Comparison of ENCODE assay signal across 27 cellular contexts in the genomic region with DNA sequence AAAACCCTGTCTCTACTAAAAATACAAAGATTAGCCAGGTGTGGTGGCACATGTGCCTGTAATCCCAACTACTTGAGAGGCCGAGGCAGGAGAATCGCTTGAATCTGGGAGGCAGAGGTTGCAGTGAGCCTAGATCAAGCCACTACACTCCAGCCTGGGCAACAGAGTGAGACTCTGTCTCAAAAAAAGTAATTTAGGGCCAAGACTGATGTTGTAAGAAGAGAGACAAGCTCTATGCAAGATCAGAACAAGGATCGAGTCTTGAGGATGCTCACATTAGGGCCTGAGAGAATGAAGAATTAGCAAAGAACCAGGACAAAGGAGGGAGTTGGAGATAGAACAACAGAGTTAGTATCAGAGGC. TPM values are rescaled to one million over a fixed set of nuclear protein-coding genes. Genes with fewer than 3 reads are reported as not detected.
DNase-seq lines count a peak whose midpoint lies in the region; ATAC-seq and TF ChIP-seq lines count a peak whose summit lies in the region.
"Had no signal": no experiment of that assay in that cellular context is flagged by ENCODE, and none has a peak within 500 bp of the region (broad histone marks: within the 10 kb centered on the region; RNA-seq: fewer than 3 reads in every experiment).

No MANE protein-coding gene starts in this region.

- no peak overlapping the region for H2AK5ac ChIP-seq in IMR-90 (ENCODE audit: low read depth, low read length)

- H2BK120ac ChIP-seq in IMR-90 (ENCODE audit: low read depth, low read length), result no peak overlapping the region

- no peak overlapping the region for H4K91ac ChIP-seq in IMR-90 (ENCODE audit: insufficient read depth, low read depth, low read length)

- H3K27ac ChIP-seq in IMR-90 (ENCODE audit: insufficient read depth, low read length) (no peak overlapping the region), endodermal cell (ENCODE audit: low read depth, low read length) (no peak overlapping the region), upper lobe of left lung (peak overlapping the region; percentile 68 to 82 (median 76)), GM23248 (no peak overlapping the region)
- H3K27ac ChIP-seq: right atrium auricular region, WERI-Rb-1 had no signal

- intact Hi-C loops in IMR-90 (cut with micrococcal nuclease), result no loop called here

- H3K56ac ChIP-seq in IMR-90 (ENCODE audit: extremely low read depth, insufficient read depth, low read length), result no peak overlapping the region

- CTCF ChIA-PET in IMR-90 (lab: Yijun Ruan, JAX), result interaction anchor here (1.2 kb wide), 1 partner anchor 10 kb away, joined by 3 read pairs; no protein-coding TSS in a partner anchor

- H3F3A ChIP-seq in GM23248 (ENCODE audit: insufficient read depth), result peaks cover 10% of the 10 kb centered on the region; the same call in 1 of the 2 replicates

- no peak for TF ChIP-seq RAD21 in IMR-90 (IDR thresholded peaks at IDR 0.05; ENCODE audit: low read length)

- no peak overlapping the region for H3K14ac ChIP-seq in IMR-90 (replicated peaks; ENCODE audit: low read depth, low read length)

- H3K23ac ChIP-seq in IMR-90 (ENCODE audit: low read depth, low read length), result no peak overlapping the region

- ATAC-seq in IMR-90 (ENCODE audit: low read depth), result no peak
- no peak for ATAC-seq in upper lobe of left lung (ENCODE audit: low FRiP score in 2 of 2)
- ATAC-seq: activated T-cell treated with anti-CD3 and anti-CD28 coated beads, Interleukin-2, amount 50 U/mL, for 72 hours; naive thymus-derived CD4-positive, alpha-beta T cell had no signal

- no peak for TF ChIP-seq POLR2A in IMR-90 (IDR thresholded peaks at IDR 0.05; ENCODE audit: low read depth, low read length)
- TF ChIP-seq POLR2A in upper lobe of left lung (IDR thresholded peaks at IDR 0.05), result no peak

- POLR2A ChIA-PET in IMR-90 (lab: Charles Lee; ENCODE audit: unreplicated experiment), result no interaction called here

- H3K4me3 ChIP-seq in IMR-90 (ENCODE audit: insufficient read depth, low read depth, low read length) (no peak overlapping the region), endodermal cell (ENCODE audit: low read length) (no peak overlapping the region), mucosa of stomach (ENCODE audit: low read length) (no peak overlapping the region), upper lobe of left lung (no peak overlapping the region), GM23248 (no peak overlapping the region)
- H3K4me3 ChIP-seq: right atrium auricular region had no signal

- no peaks in the 10 kb centered on the region for H3K79me1 ChIP-seq in IMR-90 (ENCODE audit: low read depth in 1 of 2, low read length in 2 of 2)

- no peak overlapping the region for H2AK9ac ChIP-seq in IMR-90 (replicated peaks; ENCODE audit: low read depth, low read length, poor library complexity)

- H3K27me3 Mint-ChIP-seq in endodermal cell (ENCODE audit: insufficient read depth), result no peaks in the 10 kb centered on the region
- H3K27me3 Mint-ChIP-seq: activated naive CD4-positive, alpha-beta T cell treated with anti-CD3 and anti-CD28 coated beads, Interleukin-2, amount 10 ng/mL, durations not matched to agents 7 days and 5 days had no signal

- no peaks in the 10 kb centered on the region for H3K9me1 ChIP-seq in IMR-90 (ENCODE audit: insufficient read depth, low read length)

- BruUV-seq in IMR-90 (replicated peaks; lab: Mats Ljungman, UMichigan), result no TSS peak

- no peak overlapping the region for H3K4ac ChIP-seq in IMR-90 (ENCODE audit: low read depth, low read length)

- TF ChIP-seq CTCF in IMR-90 (conservative IDR thresholded peaks at IDR 0.05; ENCODE audit: low read depth, low read length) (no peak), endodermal cell (conservative IDR thresholded peaks at IDR 0.05) (no peak), upper lobe of left lung (IDR thresholded peaks at IDR 0.05) (no peak)

- H3K4me1 ChIP-seq in IMR-90 (ENCODE audit: control insufficient read depth, insufficient read depth, low read length) (no peaks in the 10 kb centered on the region), endodermal cell (ENCODE audit: control insufficient read depth, insufficient read depth, low read length) (no peaks in the 10 kb centered on the region), mucosa of stomach (ENCODE audit: control insufficient read depth, insufficient read depth, low read length) (peaks cover 62% of the 10 kb centered on the region), upper lobe of left lung (peaks cover 0 to 16% (median 3%) of the 10 kb centered on the region in 4 donors), GM23248 (ENCODE audit: insufficient read depth) (peaks cover 4% of the 10 kb centered on the region; the same call in 1 of the 2 replicates)
- H3K4me1 ChIP-seq: right atrium auricular region had no signal

- H3K9ac ChIP-seq in IMR-90 (ENCODE audit: low read depth, low read length), result no peak overlapping the region
- peak overlapping the region; percentile 17 for H3K9ac ChIP-seq in endodermal cell (ENCODE audit: extremely low read depth, low read length, poor library complexity, severe bottlenecking)
- H3K9ac ChIP-seq in mucosa of stomach (ENCODE audit: low read length), result peak overlapping the region; percentile 87
- H3K9ac ChIP-seq in GM23248, result no peak overlapping the region

- no peak overlapping the region for H3K18ac ChIP-seq in IMR-90 (ENCODE audit: low read depth, low read length)

- no peaks in the 10 kb centered on the region for H3K9me2 ChIP-seq in GM23248 (ENCODE audit: insufficient read depth)

- no peak overlapping the region for H2BK20ac ChIP-seq in IMR-90 (ENCODE audit: low read depth, low read length)

- 0 out of 3 replicates have a peak overlapping the region, but pooled peaks have one; percentile 33 for H2BK15ac ChIP-seq in IMR-90 (ENCODE audit: low read depth, low read length)

- H3K36me3 ChIP-seq in IMR-90 (ENCODE audit: control insufficient read depth, insufficient read depth, low read length) (no peaks in the 10 kb centered on the region), endodermal cell (ENCODE audit: control insufficient read depth, insufficient read depth, low read length) (no peaks in the 10 kb centered on the region), mucosa of stomach (ENCODE audit: control insufficient read depth, insufficient read depth, low read length) (no peaks in the 10 kb centered on the region), upper lobe of left lung (no peaks in the 10 kb centered on the region), GM23248 (ENCODE audit: low read depth) (no peaks in the 10 kb centered on the region)
- H3K36me3 ChIP-seq: right atrium auricular region, WERI-Rb-1 had no signal

- no peaks in the 10 kb centered on the region for H3K79me2 ChIP-seq in GM23248 (ENCODE audit: insufficient read depth)

- H3K27ac Mint-ChIP-seq in endodermal cell, result peak overlapping the region; percentile 82
- H3K27ac Mint-ChIP-seq: activated CD4-positive, alpha-beta T cell treated with anti-CD3 and anti-CD28 coated beads, Interleukin-2, amount 10 ng/mL, durations not matched to agents 7 days and 5 days; activated naive CD4-positive, alpha-beta T cell treated with anti-CD3 and anti-CD28 coated beads, Interleukin-2, amount 10 ng/mL, durations not matched to agents 7 days and 5 days; activated T-cell treated with anti-CD3 and anti-CD28 coated beads, Interleukin-2, amount 50 U/mL, for 72 hours; memory B cell; naive thymus-derived CD4-positive, alpha-beta T cell had no signal

- H3K9me3 ChIP-seq in IMR-90 (ENCODE audit: control insufficient read depth, insufficient read depth, low read length) (no peaks in the 10 kb centered on the region), endodermal cell (ENCODE audit: control insufficient read depth, low read length) (no peaks in the 10 kb centered on the region), mucosa of stomach (ENCODE audit: control insufficient read depth, low read length) (no peaks in the 10 kb centered on the region), upper lobe of left lung (no peaks in the 10 kb centered on the region), GM23248 (ENCODE audit: low read depth) (no peaks in the 10 kb centered on the region)
- H3K9me3 ChIP-seq: right atrium auricular region had no signal

- H4K20me1 ChIP-seq in IMR-90 (ENCODE audit: insufficient read depth, low read length), result no peaks in the 10 kb centered on the region; the same call in 1 of the 2 replicates
- H4K20me1 ChIP-seq in GM23248 (ENCODE audit: insufficient read depth), result no peaks in the 10 kb centered on the region

- H3K4me2 ChIP-seq in IMR-90 (ENCODE audit: low read depth, low read length) (no peak overlapping the region), GM23248 (ENCODE audit: unreplicated experiment) (no peak overlapping the region)

- H4K5ac ChIP-seq in IMR-90 (ENCODE audit: low read depth, low read length), result no peak overlapping the region

- no peak overlapping the region for H3K4me3 Mint-ChIP-seq in endodermal cell
- H3K4me3 Mint-ChIP-seq: activated CD4-positive, alpha-beta T cell treated with anti-CD3 and anti-CD28 coated beads, Interleukin-2, amount 10 ng/mL, durations not matched to agents 7 days and 5 days; activated naive CD4-positive, alpha-beta T cell treated with anti-CD3 and anti-CD28 coated beads, Interleukin-2, amount 10 ng/mL, durations not matched to agents 7 days and 5 days; activated T-cell treated with anti-CD3 and anti-CD28 coated beads, Interleukin-2, amount 50 U/mL, for 72 hours; memory B cell; naive thymus-derived CD4-positive, alpha-beta T cell had no signal

- DNase-seq in IMR-90 (no peak), endodermal cell (no peak), upper lobe of left lung (no peak), GM23248 (no peak), NCI-H774 (lab: John Stamatoyannopoulos, UW) (no peak), AG20443 (ENCODE audit: low spot score) (no peak), OCI-M2 (lab: John Stamatoyannopoulos, UW; ENCODE audit: unreplicated experiment) (no peak)
- DNase-seq: activated CD4-positive, alpha-beta T cell treated with anti-CD3 and anti-CD28 coated beads, Interleukin-2, amount 10 ng/mL, durations not matched to agents 7 days and 5 days; activated naive CD4-positive, alpha-beta T cell treated with anti-CD3 and anti-CD28 coated beads, Interleukin-2, amount 10 ng/mL, durations not matched to agents 7 days and 5 days; activated T-cell treated with anti-CD3 and anti-CD28 coated beads, Interleukin-2, amount 50 U/mL, for 72 hours; amygdala; cortex of kidney; DMS79 treated with DMSO at 0.1 percent for 48 hours; MV-4-11; naive thymus-derived CD4-positive, alpha-beta T cell; NCI-H2227 treated with DMSO at 0.1 percent for 48 hours; NCI-H69; Right ventricle myocardium superior; stimulated activated CD4-positive, alpha-beta T cell treated with anti-CD3 and anti-CD28 coated beads, Interleukin-4, amount 100 ng/mL, for 24 hours; stimulated activated naive CD4-positive, alpha-beta T cell; T-helper 9 cell; WERI-Rb-1 had no signal

- H2AFZ ChIP-seq in IMR-90 (replicated peaks; ENCODE audit: low read length, poor library complexity) (no peak overlapping the region), GM23248 (no peak overlapping the region)

- dilution Hi-C loops in IMR-90 (cut with HindIII; ENCODE audit: low sequenced_read_pairs, unreplicated experiment), result no loop called here

- no CpG with 5 or more reads among the region's 3 CpGs for WGBS in IMR-90 (ENCODE audit: extremely low coverage in 2 of 2, insufficient read length in 1 of 2), 2 experiments
- 94 to 97% methylated on average over 3 of the region's 3 CpGs for WGBS in endodermal cell (ENCODE audit: insufficient coverage in 1 of 2, insufficient read length in 1 of 2), 2 experiments
- 87 to 95% methylated on average over 3 of the region's 3 CpGs for WGBS in upper lobe of left lung, 2 donors
- 85 to 93% methylated on average over 3 of the region's 3 CpGs for WGBS in GM23248 (ENCODE audit: low coverage in 1 of 2, low lambda C conversion rate in 2 of 2, missing lambda C conversion rate in 2 of 2), 2 experiments

- in situ Hi-C loops in IMR-90 (cut with MboI; ENCODE audit: low sequenced_read_pairs) (no loop called here), GM23248 (cut with MboI) (no loop called here)

- no peaks in the 10 kb centered on the region for H3K36me3 Mint-ChIP-seq in endodermal cell (ENCODE audit: low read depth)
- H3K36me3 Mint-ChIP-seq: activated naive CD4-positive, alpha-beta T cell treated with anti-CD3 and anti-CD28 coated beads, Interleukin-2, amount 10 ng/mL, durations not matched to agents 7 days and 5 days; memory B cell; naive thymus-derived CD4-positive, alpha-beta T cell had no signal

- H3K27me3 ChIP-seq in IMR-90 (ENCODE audit: control insufficient read depth, insufficient read depth, low read length), result peaks cover 9% of the 10 kb centered on the region
- no peaks in the 10 kb centered on the region for H3K27me3 ChIP-seq in endodermal cell (ENCODE audit: control insufficient read depth, insufficient read depth, low read length, poor library complexity, severe bottlenecking)
- H3K27me3 ChIP-seq in mucosa of stomach (ENCODE audit: control insufficient read depth, insufficient read depth, low read length), result no peaks in the 10 kb centered on the region
- H3K27me3 ChIP-seq in upper lobe of left lung, result no peaks in the 10 kb centered on the region
- no peaks in the 10 kb centered on the region for H3K27me3 ChIP-seq in GM23248 (replicated peaks; ENCODE audit: insufficient read depth)
- H3K27me3 ChIP-seq: right atrium auricular region had no signal

- peaks cover 13% of the 10 kb centered on the region for H3K4me1 Mint-ChIP-seq in endodermal cell
- H3K4me1 Mint-ChIP-seq: activated CD4-positive, alpha-beta T cell treated with anti-CD3 and anti-CD28 coated beads, Interleukin-2, amount 10 ng/mL, durations not matched to agents 7 days and 5 days; activated naive CD4-positive, alpha-beta T cell treated with anti-CD3 and anti-CD28 coated beads, Interleukin-2, amount 10 ng/mL, durations not matched to agents 7 days and 5 days had no signal

- H4K8ac ChIP-seq in IMR-90 (ENCODE audit: low read depth in 2 of 2, low read length in 2 of 2), result no peak overlapping the region

- H2BK5ac ChIP-seq in IMR-90 (ENCODE audit: low read depth, low read length, poor library complexity, severe bottlenecking), result no peak overlapping the region

- no peak for TF ChIP-seq EP300 in upper lobe of left lung (IDR thresholded peaks at IDR 0.05)

- H3K9me3 Mint-ChIP-seq in endodermal cell, result no peaks in the 10 kb centered on the region
- H3K9me3 Mint-ChIP-seq: activated CD4-positive, alpha-beta T cell treated with anti-CD3 and anti-CD28 coated beads, Interleukin-2, amount 10 ng/mL, durations not matched to agents 7 days and 5 days; activated naive CD4-positive, alpha-beta T cell treated with anti-CD3 and anti-CD28 coated beads, Interleukin-2, amount 10 ng/mL, durations not matched to agents 7 days and 5 days; activated T-cell treated with anti-CD3 and anti-CD28 coated beads, Interleukin-2, amount 50 U/mL, for 72 hours; memory B cell; naive thymus-derived CD4-positive, alpha-beta T cell had no signal

RNA-seq across cellular contexts. Expression of a gene that starts 3.3 kb away (rescaled TPM):
- total RNA-seq in IMR-90 (2012; rRNA removed), result not detected in 2 replicates
- not detected in 2 replicates for polyA plus RNA-seq in IMR-90 (2012; rRNA removed)
- not detected in 2 replicates for polyA plus RNA-seq in IMR-90 (2012; cell fraction: cytosol; rRNA removed)
- polyA plus RNA-seq in IMR-90 (2012; cell fraction: nucleus; rRNA removed; ENCODE audit: low replicate concordance), result not detected in 2 replicates
- not detected for total RNA-seq in endodermal cell
- not detected for polyA plus RNA-seq in endodermal cell (2013, experiment 1 of 2)
- polyA plus RNA-seq in endodermal cell (2013, experiment 2 of 2), result not detected
- 1 to 10 TPM in 1 of 6 donors, under 1 TPM in 3, not detected in 2; 0.27 to 1.0 (median 0.55) TPM for total RNA-seq in upper lobe of left lung
- 0.63 TPM in 1 of 2 replicates, not detected in the other for total RNA-seq in GM23248 (2014; rRNA removed; shearing (Covaris generic))
- not detected in 2 replicates for polyA plus RNA-seq in GM23248 (2016; fragmentation: Nextera tagmentation; extraction: Ambion mirVana)
- total RNA-seq: activated CD4-positive, alpha-beta T cell treated with anti-CD3 and anti-CD28 coated beads, Interleukin-2, amount 10 ng/mL, durations not matched to agents 7 days and 5 days; H1; naive thymus-derived CD4-positive, alpha-beta T cell; osteoblast; right atrium auricular region; Right ventricle myocardium superior had no signal
- polyA plus RNA-seq: H1; naive thymus-derived CD4-positive, alpha-beta T cell had no signal

Comparison
In these comparisons a context has a peak if more than half of its experiments do, and no peak if none do; other contexts are left out.
1. H3K27ac ChIP-seq: peak in upper lobe of left lung (4 of 4); none in IMR-90 (single experiment), endodermal cell (single experiment) and GM23248 (single experiment).
2. H3K9ac ChIP-seq: peak in endodermal cell (single experiment) and mucosa of stomach (single experiment); none in IMR-90 (single experiment) and GM23248 (single experiment).